Comparison of ENCODE assay signal across 26 cellular contexts in the genomic region with DNA sequence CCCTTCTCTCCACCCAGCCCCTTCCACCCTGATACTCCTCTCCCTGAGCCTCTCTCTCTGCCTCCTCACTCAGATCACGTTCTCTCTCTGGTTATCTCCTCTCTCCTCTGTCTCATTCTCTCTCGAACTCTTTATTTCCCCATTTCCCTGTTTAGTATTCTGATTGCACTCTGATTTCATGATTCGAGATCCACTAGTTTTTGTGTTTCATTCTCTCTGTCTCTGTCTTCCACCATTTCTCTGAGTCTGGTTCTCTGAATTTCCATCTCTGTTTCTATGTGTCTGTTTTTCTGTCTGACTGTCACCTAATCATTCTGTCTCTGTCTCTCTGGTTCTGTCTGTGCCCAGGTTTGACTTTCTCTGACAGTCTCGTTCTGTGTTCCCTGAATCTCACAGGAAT. TPM values are rescaled to one million over a fixed set of nuclear protein-coding genes. Genes with fewer than 3 reads are reported as not detected.
"Had no signal": no experiment of that assay in that cellular context is flagged by ENCODE, and none has a peak within 500 bp of the region (broad histone marks: within the 10 kb centered on the region; RNA-seq: fewer than 3 reads in every experiment).

No MANE protein-coding gene starts in this region.

- H3K9me3 ChIP-seq: colonic mucosa, heart right ventricle, left ventricle myocardium inferior, lower lobe of right lung, psoas muscle, sigmoid colon, testis, tibial nerve, upper lobe of right lung, vagina had no signal

- FAIRE-seq: kidney had no signal

- DNase-seq: colonic mucosa; dermis blood vessel endothelial cell; effector CD4-positive, alpha-beta T cell; foreskin melanocyte; heart right ventricle; immature natural killer cell; kidney; left cardiac atrium; left ventricle myocardium inferior; lower lobe of right lung; natural killer cell; retina; sigmoid colon; stimulated activated CD4-positive, alpha-beta T cell treated with anti-CD3 and anti-CD28 coated beads, Interleukin-2, amount 100 ng/mL, for 24 hours; stimulated activated CD4-positive, alpha-beta T cell treated with anti-CD3 and anti-CD28 coated beads, Interleukin-4, amount 100 ng/mL, for 4 hours; stimulated activated naive B cell treated with anti-CD40 and anti-IgM and Interleukin-4, amounts not matched to agents 10 μg/mL and 1 μg/mL and 100 μg/mL, for 72 hours; stimulated activated naive CD8-positive, alpha-beta T cell treated with anti-CD3 and anti-CD28 coated beads, Interleukin-15, amount 100 ng/mL, for 72 hours; testis; upper lobe of right lung had no signal

- H3K4me3 ChIP-seq: colonic mucosa, heart right ventricle, left ventricle myocardium inferior, lower lobe of right lung, psoas muscle, sigmoid colon, skin epidermis, testis, tibial nerve, upper lobe of right lung, vagina had no signal

- H3K36me3 ChIP-seq: colonic mucosa, heart right ventricle, left ventricle myocardium inferior, lower lobe of right lung, sigmoid colon, tibial nerve, upper lobe of right lung, vagina had no signal

- H3K27ac Mint-ChIP-seq: endodermal cell; immature natural killer cell; memory B cell; mesothelial cell of epicardium; natural killer cell; stimulated activated naive CD8-positive, alpha-beta T cell treated with anti-CD3 and anti-CD28 coated beads, Interleukin-15, amount 100 ng/mL, for 72 hours had no signal

- H3K4me1 ChIP-seq: psoas muscle, testis, upper lobe of right lung had no signal

- H3K27ac ChIP-seq: colonic mucosa, heart right ventricle, left ventricle myocardium inferior, lower lobe of right lung, psoas muscle, sigmoid colon, skin epidermis, testis, tibial nerve, upper lobe of right lung, vagina had no signal

- H3K36me3 Mint-ChIP-seq: immature natural killer cell, mesothelial cell of epicardium, natural killer cell had no signal

- H3K27me3 ChIP-seq: colonic mucosa, testis had no signal

- H3K9me3 Mint-ChIP-seq: endodermal cell; immature natural killer cell; memory B cell; mesothelial cell of epicardium; natural killer cell; stimulated activated naive B cell treated with anti-CD40 and anti-IgM and Interleukin-4, amounts not matched to agents 10 μg/mL and 1 μg/mL and 100 μg/mL, for 72 hours; stimulated activated naive CD8-positive, alpha-beta T cell treated with anti-CD3 and anti-CD28 coated beads, Interleukin-15, amount 100 ng/mL, for 72 hours had no signal

- H3K4me3 Mint-ChIP-seq: immature natural killer cell; memory B cell; natural killer cell; stimulated activated naive B cell treated with anti-CD40 and anti-IgM and Interleukin-4, amounts not matched to agents 10 μg/mL and 1 μg/mL and 100 μg/mL, for 72 hours; stimulated activated naive CD8-positive, alpha-beta T cell treated with anti-CD3 and anti-CD28 coated beads, Interleukin-15, amount 100 ng/mL, for 72 hours had no signal

RNA-seq across cellular contexts. Expression of a gene that starts 3.0 kb away (rescaled TPM):
- total RNA-seq: dermis blood vessel endothelial cell, left ventricle myocardium inferior, natural killer cell, vagina had no signal
